ENCODE assay signal across 5 cellular contexts in the genomic region with DNA sequence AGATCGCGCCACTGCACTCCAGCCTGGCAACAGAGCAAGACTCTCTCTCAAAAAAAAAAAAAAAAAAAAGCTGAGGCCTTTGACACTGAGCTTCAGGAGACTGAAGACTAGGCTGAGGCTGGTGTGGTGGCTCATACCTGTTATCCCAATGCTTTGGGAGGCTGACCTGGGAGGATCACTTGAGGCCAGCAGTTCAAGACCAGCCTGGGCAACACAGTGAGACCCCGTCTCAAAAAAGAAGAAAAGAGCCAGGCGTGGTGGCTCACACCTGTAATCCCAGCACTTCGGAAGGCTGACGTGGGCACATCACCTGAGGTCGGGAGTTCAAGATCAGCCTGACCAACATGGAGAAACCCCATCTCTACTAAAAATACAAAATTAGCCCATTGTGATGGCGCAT. TPM values are rescaled to one million over a fixed set of nuclear protein-coding genes. Genes with fewer than 3 reads are reported as not detected.
DNase-seq lines count a peak whose midpoint lies in the region; ATAC-seq, FAIRE-seq and TF ChIP-seq lines count a peak whose summit lies in the region.
"Not testable (repeated sequence)": the region's sequence is repeated elsewhere in the genome, so short reads cannot be mapped to it uniquely, and the experiment has no call there.

No MANE protein-coding gene starts in this region.

- H3K36me3 ChIP-seq in HEK293 (ENCODE audit: control insufficient read depth in 2 of 2, insufficient read depth in 1 of 2, low read length in 2 of 2); HepG2 (replicated peaks in 1 of 2; ENCODE audit: control insufficient read depth in 1 of 2, insufficient read depth in 2 of 2, low read length in 2 of 2): not testable (repeated sequence)

- H3K4me1 Mint-ChIP-seq in activated naive CD4-positive, alpha-beta T cell treated with anti-CD3 and anti-CD28 coated beads, Interleukin-2, amount 50 U/mL, for 24 hours: peaks cover 16% of the 10 kb centered on the region

- not testable (repeated sequence) for TF ChIP-seq CTCF in HEK293 (tag by site-specific recombination; IDR thresholded peaks at IDR 0.05); HepG2 (CRISPR knock-in tag; IDR thresholded peaks at IDR 0.05)

- H3K36me3 Mint-ChIP-seq in activated naive CD4-positive, alpha-beta T cell treated with anti-CD3 and anti-CD28 coated beads, Interleukin-2, amount 50 U/mL, for 24 hours: not testable (repeated sequence)

- not testable (repeated sequence) for TF ChIP-seq RAD21 in HepG2 (CRISPR knock-in tag; IDR thresholded peaks at IDR 0.05)

- CTCF ChIA-PET in HEK293 (lab: Yijun Ruan, JAX): interaction anchor here (0.6 kb wide), 1 partner anchor 14 kb away, joined by 4 read pairs; no protein-coding TSS in a partner anchor
- CTCF ChIA-PET in HepG2 (lab: Yijun Ruan, JAX; ENCODE audit: low intra/inter-chr PET ratio, low total read pairs): not testable (repeated sequence)

- not testable (repeated sequence) for H3K9me3 Mint-ChIP-seq in activated naive CD4-positive, alpha-beta T cell treated with anti-CD3 and anti-CD28 coated beads, Interleukin-2, amount 50 U/mL, for 24 hours

- DNase-seq in Right ventricle myocardium inferior (ENCODE audit: missing footprints): peak; percentile 26
- peak; percentile 7 for DNase-seq in left cardiac atrium
- DNase-seq in HepG2 (ENCODE audit: low spot score): not testable (repeated sequence)

- peak overlapping the region; percentile 30 for H3K27ac Mint-ChIP-seq in activated naive CD4-positive, alpha-beta T cell treated with anti-CD3 and anti-CD28 coated beads, Interleukin-2, amount 50 U/mL, for 24 hours

- H3K27me3 ChIP-seq in HepG2 (ENCODE audit: control insufficient read depth in 1 of 2, insufficient read depth in 2 of 2, low read length in 2 of 2): not testable (repeated sequence)

- H3K9me3 ChIP-seq in HEK293 (ENCODE audit: control insufficient read depth, insufficient read depth, low read depth, low read length); HepG2 (ENCODE audit: low read length): not testable (repeated sequence)

- H3K4me3 Mint-ChIP-seq in activated naive CD4-positive, alpha-beta T cell treated with anti-CD3 and anti-CD28 coated beads, Interleukin-2, amount 50 U/mL, for 24 hours: not testable (repeated sequence)

- WGBS in HepG2 (ENCODE audit: low lambda C conversion rate): 95% methylated on average over 8 of the region's 8 CpGs

- not testable (repeated sequence) for H3K27me3 Mint-ChIP-seq in activated naive CD4-positive, alpha-beta T cell treated with anti-CD3 and anti-CD28 coated beads, Interleukin-2, amount 50 U/mL, for 24 hours

- in situ Hi-C loops in HepG2 (cut with HindIII; ENCODE audit: extremely low pct_ligation_motif_present, low pct_unique_long_range_greater_than_20kb): not testable (repeated sequence)

- not testable (repeated sequence) for H3K4me2 ChIP-seq in HepG2 (ENCODE audit: low read depth, low read length)

- not testable (repeated sequence) for H4K20me1 ChIP-seq in HepG2 (ENCODE audit: insufficient read depth, low read length)

- not testable (repeated sequence) for BruUV-seq in HepG2 (replicated peaks; lab: Mats Ljungman, UMichigan)

- not testable (repeated sequence) for TF ChIP-seq POLR2A in HepG2 (IDR thresholded peaks at IDR 0.05; ENCODE audit: insufficient read depth in 1 of 2, low read depth in 2 of 2, low read length in 2 of 2)

- not testable (repeated sequence) for H3K79me2 ChIP-seq in HepG2 (ENCODE audit: insufficient read depth, low read length)

- not testable (repeated sequence) for FAIRE-seq in HepG2 (lab: Jason Lieb, UNC)

- not testable (repeated sequence) for H3K4me1 ChIP-seq in HEK293 (ENCODE audit: control insufficient read depth, insufficient read depth, low read length)
- H3K4me1 ChIP-seq in HepG2 (ENCODE audit: insufficient read depth, low read length): peaks cover 56% of the 10 kb centered on the region

- not testable (repeated sequence) for TF ChIP-seq EP300 in HepG2 (IDR thresholded peaks at IDR 0.05; ENCODE audit: low read depth in 2 of 2, low read length in 2 of 2); HepG2 (CRISPR knock-in tag; IDR thresholded peaks at IDR 0.05; ENCODE audit: borderline replicate concordance)

- ATAC-seq in Right ventricle myocardium inferior, left cardiac atrium, HepG2: not testable (repeated sequence)

- not testable (repeated sequence) for H3K27ac ChIP-seq in HEK293 (ENCODE audit: extremely low read depth, low read depth, low read length); HepG2 (ENCODE audit: extremely low read length, insufficient read depth, low read length)

- POLR2A ChIA-PET in HEK293 (lab: Yijun Ruan, JAX) (interaction anchor here (0.6 to 6.2 kb wide), 6 partner anchors 11 to 774 kb away, joined by 3 to 28 read pairs (median 3); a partner anchor contains a TSS), HepG2 (lab: Yijun Ruan, JAX) (interaction anchor here (5.5 to 6.6 kb wide), 2 partner anchors 13 to 18 kb away, joined by 72 to 199 read pairs; a partner anchor contains a TSS)

- not testable (repeated sequence) for H2AFZ ChIP-seq in HepG2 (ENCODE audit: low read length)

- intact Hi-C loops in Right ventricle myocardium inferior (cut with DNase I); left cardiac atrium (cut with DNase I); HepG2 (cut with micrococcal nuclease; ENCODE audit: unreplicated experiment): not testable (repeated sequence)

- H3K9ac ChIP-seq in HepG2 (ENCODE audit: insufficient read depth, low read depth, low read length): not testable (repeated sequence)

- not testable (repeated sequence) for H3K4me3 ChIP-seq in HEK293 (ENCODE audit: low read depth, low read length); HepG2 (replicated peaks in 1 of 3; ENCODE audit: insufficient read depth in 1 of 3, low read depth in 2 of 3, low read length in 3 of 3)

RNA-seq across cellular contexts. Expression of a gene that starts 11.1 kb away (rescaled TPM):
- total RNA-seq in Right ventricle myocardium inferior: 12.4 TPM
- total RNA-seq in left cardiac atrium: 10 to 100 TPM; 15.5 to 19.8 TPM
- 16.7 and 24.8 TPM in 2 replicates for total RNA-seq in HepG2 (2016; rRNA removed; fragmentation: Illumina TruSeq; extraction: Trizol)
- 16.5 and 21.7 TPM in 2 replicates for total RNA-seq in HepG2 (2016; cell fraction: cytosol; rRNA removed; fragmentation: Illumina TruSeq; extraction: Trizol; ENCODE audit: low read depth)
- total RNA-seq in HepG2 (2016; cell fraction: insoluble cytoplasmic fraction; rRNA removed; fragmentation: Illumina TruSeq; extraction: Trizol): 19.3 and 24.7 TPM in 2 replicates
- 16.5 and 20.1 TPM in 2 replicates for total RNA-seq in HepG2 (2016; cell fraction: membrane; rRNA removed; fragmentation: Illumina TruSeq; extraction: Trizol)
- 13.8 and 17.9 TPM in 2 replicates for total RNA-seq in HepG2 (2016; cell fraction: nucleus; rRNA removed; fragmentation: Illumina TruSeq; extraction: Trizol)
- 26.4 and 29.0 TPM in 2 replicates for polyA plus RNA-seq in HepG2 (2011; rRNA removed)
- 18.0 and 33.0 TPM in 2 replicates for polyA plus RNA-seq in HepG2 (2011; cell fraction: cytosol; rRNA removed)
- 102 and 127 TPM in 2 replicates for polyA plus RNA-seq in HepG2 (2011; cell fraction: nucleus; rRNA removed)
- polyA plus RNA-seq in HepG2 (2012): 17.6 and 20.1 TPM in 2 replicates
- 16.5 and 23.2 TPM in 2 replicates for polyA plus RNA-seq in HepG2 (2016; cell fraction: cytosol; fragmentation: Illumina TruSeq; extraction: Trizol; ENCODE audit: low read depth)
- 21.3 TPM in 2 replicates for polyA plus RNA-seq in HepG2 (2016; cell fraction: insoluble cytoplasmic fraction; fragmentation: Illumina TruSeq; extraction: Trizol; ENCODE audit: low read depth)
- polyA plus RNA-seq in HepG2 (2016; cell fraction: membrane; fragmentation: Illumina TruSeq; extraction: Trizol; ENCODE audit: low read depth): 13.7 and 17.5 TPM in 2 replicates
- 39.6 and 40.4 TPM in 2 replicates for polyA plus RNA-seq in HepG2 (2016; cell fraction: nucleus; fragmentation: Illumina TruSeq; extraction: Trizol; ENCODE audit: insufficient read depth, low read depth)
- polyA minus RNA-seq in HepG2 (2011; rRNA and poly(A)+ RNA removed; ENCODE audit: low replicate concordance): 13.2 and 24.1 TPM in 2 replicates
- polyA minus RNA-seq in HepG2 (2011; cell fraction: cytosol; rRNA and poly(A)+ RNA removed): 10.6 and 13.9 TPM in 2 replicates
- 7.1 and 7.3 TPM in 2 replicates for polyA minus RNA-seq in HepG2 (2011; cell fraction: nucleus; rRNA and poly(A)+ RNA removed)

RNA-seq across cellular contexts. Expression of a gene that starts 16.7 kb away (rescaled TPM):
- total RNA-seq in Right ventricle myocardium inferior (0.35 TPM), left cardiac atrium (under 1 TPM; 0.38 to 0.73 TPM), HepG2 (2016; rRNA removed; fragmentation: Illumina TruSeq; extraction: Trizol) (not detected in 2 replicates)
- not detected in 2 replicates for total RNA-seq in HepG2 (2016; cell fraction: cytosol; rRNA removed; fragmentation: Illumina TruSeq; extraction: Trizol; ENCODE audit: low read depth)
- total RNA-seq in HepG2 (2016; cell fraction: insoluble cytoplasmic fraction; rRNA removed; fragmentation: Illumina TruSeq; extraction: Trizol): 0.15 TPM in 1 of 2 replicates, not detected in the other
- not detected in 2 replicates for total RNA-seq in HepG2 (2016; cell fraction: membrane; rRNA removed; fragmentation: Illumina TruSeq; extraction: Trizol)
- total RNA-seq in HepG2 (2016; cell fraction: nucleus; rRNA removed; fragmentation: Illumina TruSeq; extraction: Trizol): not detected in 2 replicates
- polyA plus RNA-seq in HepG2 (2011; rRNA removed): 0.24 and 0.41 TPM in 2 replicates
- polyA plus RNA-seq in HepG2 (2011; cell fraction: cytosol; rRNA removed): 0.16 TPM in 1 of 2 replicates, not detected in the other
- 0.55 and 0.99 TPM in 2 replicates for polyA plus RNA-seq in HepG2 (2011; cell fraction: nucleus; rRNA removed)
- 0.20 TPM in 1 of 2 replicates, not detected in the other for polyA plus RNA-seq in HepG2 (2012)
- polyA plus RNA-seq in HepG2 (2016; cell fraction: cytosol; fragmentation: Illumina TruSeq; extraction: Trizol; ENCODE audit: low read depth): not detected in 2 replicates
- not detected in 2 replicates for polyA plus RNA-seq in HepG2 (2016; cell fraction: insoluble cytoplasmic fraction; fragmentation: Illumina TruSeq; extraction: Trizol; ENCODE audit: low read depth)
- 0.26 TPM in 1 of 2 replicates, not detected in the other for polyA plus RNA-seq in HepG2 (2016; cell fraction: membrane; fragmentation: Illumina TruSeq; extraction: Trizol; ENCODE audit: low read depth)
- not detected in 2 replicates for polyA plus RNA-seq in HepG2 (2016; cell fraction: nucleus; fragmentation: Illumina TruSeq; extraction: Trizol; ENCODE audit: insufficient read depth, low read depth)
- 0.14 and 0.65 TPM in 2 replicates for polyA minus RNA-seq in HepG2 (2011; rRNA and poly(A)+ RNA removed; ENCODE audit: low replicate concordance)
- polyA minus RNA-seq in HepG2 (2011; cell fraction: cytosol; rRNA and poly(A)+ RNA removed): not detected in 2 replicates
- not detected in 2 replicates for polyA minus RNA-seq in HepG2 (2011; cell fraction: nucleus; rRNA and poly(A)+ RNA removed)

RNA-seq across cellular contexts. Expression of a gene that starts 17.7 kb away (rescaled TPM):
- total RNA-seq in Right ventricle myocardium inferior: 24.9 TPM
- 10 to 100 TPM; 20.9 to 23.9 TPM for total RNA-seq in left cardiac atrium
- 22.6 and 26.0 TPM in 2 replicates for total RNA-seq in HepG2 (2016; rRNA removed; fragmentation: Illumina TruSeq; extraction: Trizol)
- 3.8 and 3.9 TPM in 2 replicates for total RNA-seq in HepG2 (2016; cell fraction: cytosol; rRNA removed; fragmentation: Illumina TruSeq; extraction: Trizol; ENCODE audit: low read depth)
- 20.2 and 25.7 TPM in 2 replicates for total RNA-seq in HepG2 (2016; cell fraction: insoluble cytoplasmic fraction; rRNA removed; fragmentation: Illumina TruSeq; extraction: Trizol)
- total RNA-seq in HepG2 (2016; cell fraction: membrane; rRNA removed; fragmentation: Illumina TruSeq; extraction: Trizol): 12.8 and 14.8 TPM in 2 replicates
- total RNA-seq in HepG2 (2016; cell fraction: nucleus; rRNA removed; fragmentation: Illumina TruSeq; extraction: Trizol): 14.9 and 18.9 TPM in 2 replicates
- polyA plus RNA-seq in HepG2 (2011; rRNA removed): 12.3 and 12.7 TPM in 2 replicates
- 9.2 and 10.6 TPM in 2 replicates for polyA plus RNA-seq in HepG2 (2011; cell fraction: cytosol; rRNA removed)
- 18.9 and 27.3 TPM in 2 replicates for polyA plus RNA-seq in HepG2 (2011; cell fraction: nucleus; rRNA removed)
- polyA plus RNA-seq in HepG2 (2012): 14.6 and 17.9 TPM in 2 replicates
- 3.0 and 3.3 TPM in 2 replicates for polyA plus RNA-seq in HepG2 (2016; cell fraction: cytosol; fragmentation: Illumina TruSeq; extraction: Trizol; ENCODE audit: low read depth)
- polyA plus RNA-seq in HepG2 (2016; cell fraction: insoluble cytoplasmic fraction; fragmentation: Illumina TruSeq; extraction: Trizol; ENCODE audit: low read depth): 20.4 and 25.4 TPM in 2 replicates
- 8.6 and 9.6 TPM in 2 replicates for polyA plus RNA-seq in HepG2 (2016; cell fraction: membrane; fragmentation: Illumina TruSeq; extraction: Trizol; ENCODE audit: low read depth)
- polyA plus RNA-seq in HepG2 (2016; cell fraction: nucleus; fragmentation: Illumina TruSeq; extraction: Trizol; ENCODE audit: insufficient read depth, low read depth): 23.4 and 28.3 TPM in 2 replicates
- 44.0 and 89.0 TPM in 2 replicates for polyA minus RNA-seq in HepG2 (2011; rRNA and poly(A)+ RNA removed; ENCODE audit: low replicate concordance)
- polyA minus RNA-seq in HepG2 (2011; cell fraction: cytosol; rRNA and poly(A)+ RNA removed): 8.6 and 10.8 TPM in 2 replicates
- 27.3 and 30.2 TPM in 2 replicates for polyA minus RNA-seq in HepG2 (2011; cell fraction: nucleus; rRNA and poly(A)+ RNA removed)

RNA-seq across cellular contexts. Expression of a gene that starts 18.9 kb away (rescaled TPM):
- total RNA-seq in Right ventricle myocardium inferior (4.4 TPM), left cardiac atrium (1 to 10 TPM; 3.6 to 4.9 TPM), HepG2 (2016; rRNA removed; fragmentation: Illumina TruSeq; extraction: Trizol) (2.5 and 2.6 TPM in 2 replicates)
- 2.1 and 2.2 TPM in 2 replicates for total RNA-seq in HepG2 (2016; cell fraction: cytosol; rRNA removed; fragmentation: Illumina TruSeq; extraction: Trizol; ENCODE audit: low read depth)
- total RNA-seq in HepG2 (2016; cell fraction: insoluble cytoplasmic fraction; rRNA removed; fragmentation: Illumina TruSeq; extraction: Trizol): 1.8 and 1.9 TPM in 2 replicates
- total RNA-seq in HepG2 (2016; cell fraction: membrane; rRNA removed; fragmentation: Illumina TruSeq; extraction: Trizol): 2.5 and 3.9 TPM in 2 replicates
- 1.5 and 2.4 TPM in 2 replicates for total RNA-seq in HepG2 (2016; cell fraction: nucleus; rRNA removed; fragmentation: Illumina TruSeq; extraction: Trizol)
- 1.6 and 2.4 TPM in 2 replicates for polyA plus RNA-seq in HepG2 (2011; rRNA removed)
- 1.1 and 1.3 TPM in 2 replicates for polyA plus RNA-seq in HepG2 (2011; cell fraction: cytosol; rRNA removed)
- polyA plus RNA-seq in HepG2 (2011; cell fraction: nucleus; rRNA removed): 4.8 and 5.3 TPM in 2 replicates
- polyA plus RNA-seq in HepG2 (2012): 1.8 and 2.3 TPM in 2 replicates
- 1.4 and 2.2 TPM in 2 replicates for polyA plus RNA-seq in HepG2 (2016; cell fraction: cytosol; fragmentation: Illumina TruSeq; extraction: Trizol; ENCODE audit: low read depth)
- polyA plus RNA-seq in HepG2 (2016; cell fraction: insoluble cytoplasmic fraction; fragmentation: Illumina TruSeq; extraction: Trizol; ENCODE audit: low read depth): 2.0 and 2.9 TPM in 2 replicates
- polyA plus RNA-seq in HepG2 (2016; cell fraction: membrane; fragmentation: Illumina TruSeq; extraction: Trizol; ENCODE audit: low read depth): 1.8 and 2.6 TPM in 2 replicates
- 5.2 and 6.5 TPM in 2 replicates for polyA plus RNA-seq in HepG2 (2016; cell fraction: nucleus; fragmentation: Illumina TruSeq; extraction: Trizol; ENCODE audit: insufficient read depth, low read depth)
- polyA minus RNA-seq in HepG2 (2011; rRNA and poly(A)+ RNA removed; ENCODE audit: low replicate concordance): 0.28 and 1.5 TPM in 2 replicates
- 0.49 and 1.1 TPM in 2 replicates for polyA minus RNA-seq in HepG2 (2011; cell fraction: cytosol; rRNA and poly(A)+ RNA removed)
- polyA minus RNA-seq in HepG2 (2011; cell fraction: nucleus; rRNA and poly(A)+ RNA removed): 1.7 and 3.3 TPM in 2 replicates

RNA-seq across cellular contexts. Expression of a gene that starts 31.7 kb away (rescaled TPM):
- total RNA-seq in Right ventricle myocardium inferior (50.3 TPM), left cardiac atrium (10 to 100 TPM; 31.3 to 36.2 TPM), HepG2 (2016; rRNA removed; fragmentation: Illumina TruSeq; extraction: Trizol) (6.3 and 7.7 TPM in 2 replicates)
- total RNA-seq in HepG2 (2016; cell fraction: cytosol; rRNA removed; fragmentation: Illumina TruSeq; extraction: Trizol; ENCODE audit: low read depth): 2.6 and 2.9 TPM in 2 replicates
- total RNA-seq in HepG2 (2016; cell fraction: insoluble cytoplasmic fraction; rRNA removed; fragmentation: Illumina TruSeq; extraction: Trizol): 5.6 and 7.4 TPM in 2 replicates
- 4.7 and 8.1 TPM in 2 replicates for total RNA-seq in HepG2 (2016; cell fraction: membrane; rRNA removed; fragmentation: Illumina TruSeq; extraction: Trizol)
- 4.4 and 5.5 TPM in 2 replicates for total RNA-seq in HepG2 (2016; cell fraction: nucleus; rRNA removed; fragmentation: Illumina TruSeq; extraction: Trizol)
- polyA plus RNA-seq in HepG2 (2011; rRNA removed): 8.7 and 10.1 TPM in 2 replicates
- polyA plus RNA-seq in HepG2 (2011; cell fraction: cytosol; rRNA removed): 6.5 and 10.9 TPM in 2 replicates
- polyA plus RNA-seq in HepG2 (2011; cell fraction: nucleus; rRNA removed): 17.7 and 20.7 TPM in 2 replicates
- polyA plus RNA-seq in HepG2 (2012): 6.9 and 11.5 TPM in 2 replicates
- 2.7 and 4.0 TPM in 2 replicates for polyA plus RNA-seq in HepG2 (2016; cell fraction: cytosol; fragmentation: Illumina TruSeq; extraction: Trizol; ENCODE audit: low read depth)
- 10.1 and 11.1 TPM in 2 replicates for polyA plus RNA-seq in HepG2 (2016; cell fraction: insoluble cytoplasmic fraction; fragmentation: Illumina TruSeq; extraction: Trizol; ENCODE audit: low read depth)
- 6.2 and 8.1 TPM in 2 replicates for polyA plus RNA-seq in HepG2 (2016; cell fraction: membrane; fragmentation: Illumina TruSeq; extraction: Trizol; ENCODE audit: low read depth)
- 13.1 and 14.8 TPM in 2 replicates for polyA plus RNA-seq in HepG2 (2016; cell fraction: nucleus; fragmentation: Illumina TruSeq; extraction: Trizol; ENCODE audit: insufficient read depth, low read depth)
- 9.9 and 13.8 TPM in 2 replicates for polyA minus RNA-seq in HepG2 (2011; rRNA and poly(A)+ RNA removed; ENCODE audit: low replicate concordance)
- polyA minus RNA-seq in HepG2 (2011; cell fraction: cytosol; rRNA and poly(A)+ RNA removed): 7.0 and 9.1 TPM in 2 replicates
- 3.0 and 4.5 TPM in 2 replicates for polyA minus RNA-seq in HepG2 (2011; cell fraction: nucleus; rRNA and poly(A)+ RNA removed)
